26 cellular contexts compared by ENCODE assay signal in the genomic region with DNA sequence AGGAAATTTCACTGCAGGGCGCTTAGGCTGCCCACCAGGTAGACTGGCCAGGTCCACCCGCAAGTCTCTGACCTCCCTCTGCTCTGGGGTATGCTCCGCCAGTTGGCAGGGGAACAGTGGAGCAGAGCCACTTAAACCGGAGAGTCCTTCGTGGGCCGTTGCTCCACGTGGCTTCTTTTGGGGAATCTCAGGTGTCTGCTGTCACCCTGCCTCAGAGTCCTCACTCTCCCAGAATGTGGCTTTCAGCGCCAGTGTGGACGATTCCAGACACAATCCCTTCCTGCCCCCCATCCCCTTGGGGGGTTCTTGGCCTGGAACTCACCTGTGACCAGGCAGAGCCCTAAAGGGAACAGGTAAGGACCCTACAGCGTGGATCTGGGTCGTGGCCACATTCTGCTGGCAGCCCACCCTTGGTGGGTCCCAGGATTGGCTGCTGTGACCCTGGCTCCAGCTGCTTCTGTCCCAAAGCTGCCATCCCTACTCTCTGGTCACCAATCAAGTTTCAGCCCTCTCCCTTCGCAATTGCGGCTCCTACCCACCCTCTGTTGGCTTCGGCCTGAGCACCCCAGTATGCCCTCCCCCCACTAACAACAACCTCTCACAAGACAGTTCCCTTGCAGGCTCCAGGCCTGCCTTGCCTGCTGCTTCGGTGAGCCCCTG. TPM values are rescaled to one million over a fixed set of nuclear protein-coding genes. Genes with fewer than 3 reads are reported as not detected.
"Had no signal": no experiment of that assay in that cellular context is flagged by ENCODE, and none has a peak within 500 bp of the region (broad histone marks: within the 10 kb centered on the region; RNA-seq: fewer than 3 reads in every experiment).

No MANE protein-coding gene starts in this region.

- H3K27me3 ChIP-seq: thyroid gland, upper lobe of left lung, uterus had no signal

- FAIRE-seq: small intestine had no signal

- H3K36me3 ChIP-seq: gastrocnemius medialis, heart right ventricle, neutrophil, suprapubic skin, thyroid gland, upper lobe of left lung, uterus had no signal

- H3K9me3 ChIP-seq: gastrocnemius medialis, heart right ventricle, neutrophil, suprapubic skin, thyroid gland, upper lobe of left lung, uterus had no signal

- H3K4me1 ChIP-seq: gastrocnemius medialis, suprapubic skin, thyroid gland, upper lobe of left lung, uterus had no signal

- H3K36me3 Mint-ChIP-seq: naive thymus-derived CD4-positive, alpha-beta T cell had no signal

- ATAC-seq: gastrocnemius medialis; heart right ventricle; naive thymus-derived CD4-positive, alpha-beta T cell; right cardiac atrium had no signal

- H3K4me3 Mint-ChIP-seq: naive thymus-derived CD4-positive, alpha-beta T cell; nephron progenitor cell had no signal

- DNase-seq: effector CD4-positive, alpha-beta T cell; gastrocnemius medialis; heart right ventricle; hypothalamus; nephron progenitor cell; posterior cingulate gyrus; right cardiac atrium; stimulated activated CD4-positive, alpha-beta T cell treated with anti-CD3 and anti-CD28 coated beads, Interleukin-2, amount 100 ng/mL, for 48 hours; stimulated activated naive CD4-positive, alpha-beta T cell treated with Interleukin-2 at 50 U/mL for 16 hours; thyroid gland; upper lobe of left lung; uterus had no signal

- H3K9me3 Mint-ChIP-seq: naive thymus-derived CD4-positive, alpha-beta T cell; nephron progenitor cell had no signal

- H3K4me3 ChIP-seq: coronary artery, gastrocnemius medialis, heart right ventricle, suprapubic skin, thyroid gland, upper lobe of left lung, uterus had no signal

- H3K27ac Mint-ChIP-seq: naive thymus-derived CD4-positive, alpha-beta T cell; nephron progenitor cell had no signal

- H3K27ac ChIP-seq: coronary artery, gastrocnemius medialis, heart right ventricle, neutrophil, suprapubic skin, thyroid gland, upper lobe of left lung, uterus had no signal

RNA-seq across cellular contexts. Expression of gene DHRS7C, which starts 22.2 kb away (rescaled TPM):
- total RNA-seq: dermis microvascular lymphatic vessel endothelial cell; fibroblast of lung; left lobe of liver; lower leg skin; mammary epithelial cell; mesenteric fat pad; mononuclear cell; naive thymus-derived CD4-positive, alpha-beta T cell; osteocyte; suprapubic skin; thyroid gland; upper lobe of left lung; uterus had no signal
- polyA plus RNA-seq: fibroblast of lung; mammary epithelial cell; naive thymus-derived CD4-positive, alpha-beta T cell had no signal

RNA-seq across cellular contexts. Expression of gene GSG1L2, which starts 52.7 kb away (rescaled TPM):
- total RNA-seq: dermis microvascular lymphatic vessel endothelial cell; fibroblast of lung; gastrocnemius medialis; heart right ventricle; left lobe of liver; lower leg skin; mammary epithelial cell; mesenteric fat pad; mononuclear cell; naive thymus-derived CD4-positive, alpha-beta T cell; osteocyte; right cardiac atrium; suprapubic skin; thyroid gland; upper lobe of left lung; uterus had no signal
- polyA plus RNA-seq: esophagus; fibroblast of lung; heart right ventricle; mammary epithelial cell; naive thymus-derived CD4-positive, alpha-beta T cell; right cardiac atrium; small intestine had no signal

RNA-seq across cellular contexts. Expression of gene GLP2R, which starts 56.6 kb away (rescaled TPM):
- total RNA-seq: dermis microvascular lymphatic vessel endothelial cell; fibroblast of lung; mononuclear cell; naive thymus-derived CD4-positive, alpha-beta T cell had no signal
- polyA plus RNA-seq: fibroblast of lung; mammary epithelial cell; naive thymus-derived CD4-positive, alpha-beta T cell had no signal
